Comparison of ENCODE assay signal across 29 cellular contexts in genomic region chr9:88028338-88028737, GRCh38. TPM values are rescaled to one million over a fixed set of nuclear protein-coding genes. Genes with fewer than 3 reads are reported as not detected.
DNase-seq lines count a peak whose midpoint lies in the region; ATAC-seq and TF ChIP-seq lines count a peak whose summit lies in the region.
"Had no signal": no experiment of that assay in that cellular context is flagged by ENCODE, and none has a peak within 500 bp of the region (broad histone marks: within the 10 kb centered on the region; RNA-seq: fewer than 3 reads in every experiment).

No MANE protein-coding gene starts in this region.

- no peaks in the 10 kb centered on the region for H3K9me3 ChIP-seq in SK-N-SH
- no peaks in the 10 kb centered on the region for H3K9me3 ChIP-seq in osteoblast (ENCODE audit: low read depth, low read length)
- H3K9me3 ChIP-seq: A549; BE2C; BLaER1; BLaER1 treated with 17β-estradiol and CSF1 and Interleukin-3, amounts not matched to agents 10 nM and 100 nM; Caco-2 had no signal

- ATAC-seq in SK-N-SH treated with all-trans-retinoic acid at 6 μM for 48 hours, result no peak
- ATAC-seq: A549; CD8-positive, alpha-beta T cell had no signal

- H3K27ac ChIP-seq in SK-N-SH (ENCODE audit: low read depth in 2 of 2, low read length in 1 of 2) (no peak overlapping the region), osteoblast (ENCODE audit: low read depth, low read length) (no peak overlapping the region)
- H3K27ac ChIP-seq: 22Rv1; A549; BLaER1; BLaER1 treated with 17β-estradiol and CSF1 and Interleukin-3, amounts not matched to agents 10 nM and 100 nM; C4-2B had no signal

- no peak for DNase-seq in SK-N-SH
- DNase-seq in osteoblast (ENCODE audit: insufficient read length, low spot score, missing footprints), result peak; percentile 84
- DNase-seq in activated CD4-positive, alpha-beta T cell treated with anti-CD3 and anti-CD28 coated beads, Interleukin-2, amount 50 U/mL, for 4 hours, result no peak
- DNase-seq: 8988T; ACHN; AML-193; BE2C; C1 segment of cervical spinal cord; Caco-2; Calu3; CD4-positive, alpha-beta memory T cell; CD4-positive, alpha-beta T cell; CD4-positive, CD25-positive, alpha-beta regulatory T cell; CD8-positive, alpha-beta memory T cell; CD8-positive, alpha-beta T cell; COR-L47; DMS 273 treated with DMSO at 0.1 percent for 48 hours; DMS153; DMS53; DMS79; DMS79 treated with DMSO at 0.1 percent for 48 hours; DND-41; EL had no signal

- no peaks in the 10 kb centered on the region for H3K27me3 ChIP-seq in SK-N-SH (ENCODE audit: insufficient read depth)
- peaks cover 5% of the 10 kb centered on the region for H3K27me3 ChIP-seq in osteoblast (ENCODE audit: insufficient read depth, low read length)
- H3K27me3 ChIP-seq: BE2C; BLaER1; BLaER1 treated with 17β-estradiol and CSF1 and Interleukin-3, amounts not matched to agents 10 nM and 100 nM had no signal

- WGBS in SK-N-SH (ENCODE audit: low lambda C conversion rate), result 43% methylated on average over 2 of the region's 2 CpGs

- POLR2A ChIA-PET in SK-N-SH (lab: Yijun Ruan, JAX), result no interaction called here

- H3K4me1 ChIP-seq in SK-N-SH (ENCODE audit: control insufficient read depth in 1 of 2, insufficient read depth in 2 of 2, low read depth in 1 of 2, low read length in 1 of 2) (no peaks in the 10 kb centered on the region), osteoblast (ENCODE audit: insufficient read depth, low read length) (no peaks in the 10 kb centered on the region)
- H3K4me1 ChIP-seq: BE2C; BLaER1; BLaER1 treated with 17β-estradiol and CSF1 and Interleukin-3, amounts not matched to agents 10 nM and 100 nM; Caco-2 had no signal

- TF ChIP-seq CTCF in SK-N-SH (IDR thresholded peaks at IDR 0.05), result no peak
- no peak for TF ChIP-seq CTCF in osteoblast (IDR thresholded peaks at IDR 0.05; ENCODE audit: extremely low read depth, low read depth, low read length)

- H3K79me2 ChIP-seq in SK-N-SH (ENCODE audit: insufficient read depth) (no peaks in the 10 kb centered on the region), osteoblast (ENCODE audit: insufficient read depth, low read length) (no peaks in the 10 kb centered on the region)

- H3F3A ChIP-seq in SK-N-SH (replicated peaks; ENCODE audit: insufficient read depth), result no peaks in the 10 kb centered on the region

- TF ChIP-seq EP300 in SK-N-SH (IDR thresholded peaks at IDR 0.05; ENCODE audit: borderline replicate concordance in 1 of 2, low read depth in 1 of 2, low read length in 1 of 2), result no peak

- H2AFZ ChIP-seq in SK-N-SH (ENCODE audit: low read depth) (no peak overlapping the region), osteoblast (ENCODE audit: low read length) (no peak overlapping the region)

- no peaks in the 10 kb centered on the region for H4K20me1 ChIP-seq in SK-N-SH (ENCODE audit: insufficient read depth)
- H4K20me1 ChIP-seq in osteoblast (ENCODE audit: insufficient read depth, low read length), result no peaks in the 10 kb centered on the region
- H4K20me1 ChIP-seq: BLaER1; BLaER1 treated with 17β-estradiol and CSF1 and Interleukin-3, amounts not matched to agents 10 nM and 100 nM had no signal

- H3K9ac ChIP-seq in SK-N-SH, result no peak overlapping the region
- H3K9ac ChIP-seq: BLaER1; BLaER1 treated with 17β-estradiol and CSF1 and Interleukin-3, amounts not matched to agents 10 nM and 100 nM had no signal

- CTCF ChIA-PET in SK-N-SH (lab: Yijun Ruan, JAX), result no interaction called here

- H3K4me3 ChIP-seq in SK-N-SH (ENCODE audit: low read depth in 2 of 2, low read length in 1 of 2) (no peak overlapping the region), osteoblast (ENCODE audit: insufficient read depth, low read length) (no peak overlapping the region)
- H3K4me3 ChIP-seq: A549; BLaER1; BLaER1 treated with 17β-estradiol and CSF1 and Interleukin-3, amounts not matched to agents 10 nM and 100 nM had no signal

- no peak for TF ChIP-seq RAD21 in SK-N-SH (IDR thresholded peaks at IDR 0.05; ENCODE audit: low read length)

- no peaks in the 10 kb centered on the region for H3K36me3 ChIP-seq in SK-N-SH (replicated peaks in 1 of 2; ENCODE audit: control insufficient read depth in 1 of 2, insufficient read depth in 2 of 2, low read length in 1 of 2)
- H3K36me3 ChIP-seq in osteoblast (ENCODE audit: insufficient read depth, low read length), result no peaks in the 10 kb centered on the region
- H3K36me3 ChIP-seq: BE2C; BLaER1; BLaER1 treated with 17β-estradiol and CSF1 and Interleukin-3, amounts not matched to agents 10 nM and 100 nM had no signal

- no peaks in the 10 kb centered on the region for H3K9me2 ChIP-seq in SK-N-SH

- H3K4me2 ChIP-seq in SK-N-SH (no peak overlapping the region), osteoblast (ENCODE audit: insufficient read depth, low read length) (no peak overlapping the region)
- H3K4me2 ChIP-seq: A549; BLaER1; BLaER1 treated with 17β-estradiol and CSF1 and Interleukin-3, amounts not matched to agents 10 nM and 100 nM had no signal

TF ChIP-seq in SK-N-SH treated with all-trans-retinoic acid at 6 μM for 48 hours, 23 proteins besides CTCF, POLR2A, EP300 and RAD21 (continues in another document):
- no peak for TF ChIP-seq POU6F1 (CRISPR knock-in tag; IDR thresholded peaks at IDR 0.05; ENCODE audit: borderline replicate concordance, low read depth)
- peak; percentile 91 for TF ChIP-seq ISL1 (CRISPR knock-in tag; IDR thresholded peaks at IDR 0.05)
- no peak for TF ChIP-seq TOX (CRISPR knock-in tag; IDR thresholded peaks at IDR 0.05; ENCODE audit: borderline replicate concordance)
- TF ChIP-seq BACH2 (CRISPR knock-in tag; IDR thresholded peaks at IDR 0.05; ENCODE audit: borderline replicate concordance), result no peak
- no peak for TF ChIP-seq ZNF565 (CRISPR knock-in tag; conservative IDR thresholded peaks at IDR 0.05; ENCODE audit: low read depth)
- TF ChIP-seq ZNF8 (CRISPR knock-in tag; IDR thresholded peaks at IDR 0.05), result no peak
- no peak for TF ChIP-seq ZNF70 (CRISPR knock-in tag; IDR thresholded peaks at IDR 0.05)
- TF ChIP-seq PPARA (CRISPR knock-in tag; IDR thresholded peaks at IDR 0.05; ENCODE audit: borderline replicate concordance), result no peak

TF ChIP-seq in SK-N-SH, 30 proteins besides CTCF, POLR2A, EP300 and RAD21:
- TF ChIP-seq TAF1 (IDR thresholded peaks at IDR 0.05; ENCODE audit: borderline replicate concordance, low read depth, low read length) (no peak), ZBTB33 (IDR thresholded peaks at IDR 0.05; ENCODE audit: borderline replicate concordance, low read depth) (no peak), MEF2A (IDR thresholded peaks at IDR 0.05; ENCODE audit: borderline replicate concordance, low read depth) (no peak), NFIC (IDR thresholded peaks at IDR 0.05; ENCODE audit: borderline replicate concordance) (no peak), RCOR1 (IDR thresholded peaks at IDR 0.05; ENCODE audit: low read length) (no peak)

RNA-seq across cellular contexts. Expression of gene CDK20, which starts 54.0 kb away (rescaled TPM):
- polyA plus RNA-seq in SK-N-SH (2012; rRNA removed), result 21.4 and 23.9 TPM in 2 replicates
- polyA plus RNA-seq in SK-N-SH (2012; cell fraction: cytosol; rRNA removed), result 12.4 and 20.3 TPM in 2 replicates
- 44.7 and 46.1 TPM in 2 replicates for polyA plus RNA-seq in SK-N-SH (2012; cell fraction: nucleus; rRNA removed)
- total RNA-seq in osteoblast, result 6.8 and 9.4 TPM in 2 replicates
